In the genomic region with DNA sequence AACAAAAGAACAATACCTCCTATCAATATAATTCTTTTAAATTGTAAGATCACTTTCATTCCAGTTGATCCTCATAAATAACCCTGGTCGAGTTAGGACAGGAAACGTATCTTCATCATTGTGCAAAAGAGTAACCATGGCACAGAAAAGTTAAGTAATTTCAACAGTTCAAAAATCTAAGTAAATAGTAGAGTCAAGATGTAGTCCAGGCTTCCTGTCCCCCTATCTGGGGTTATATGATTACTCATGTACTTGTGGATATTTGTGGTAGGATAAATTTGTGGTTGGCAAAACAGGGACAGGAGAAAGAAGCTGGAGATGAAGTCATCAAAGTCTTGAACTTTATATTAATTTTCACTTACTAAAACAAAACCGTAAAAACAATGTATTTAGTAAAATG, we compare ENCODE assay signal across 28 cellular contexts.
DNase-seq lines count a peak whose midpoint lies in the region; ATAC-seq and TF ChIP-seq lines count a peak whose summit lies in the region.
"Had no signal": no experiment of that assay in that cellular context is flagged by ENCODE, and none has a peak within 500 bp of the region (broad histone marks: within the 10 kb centered on the region; RNA-seq: fewer than 3 reads in every experiment).

No MANE protein-coding gene starts in this region.

- H3K79me1 ChIP-seq in trophoblast cell (ENCODE audit: low read length) = no peaks in the 10 kb centered on the region

- no peak overlapping the region for H3K14ac ChIP-seq in trophoblast cell (ENCODE audit: low read length)

- H2BK5ac ChIP-seq in trophoblast cell (ENCODE audit: low read depth, low read length, poor library complexity) = no peak overlapping the region

- H3K27me3 ChIP-seq in trophoblast cell (ENCODE audit: insufficient read depth, low read length) = no peaks in the 10 kb centered on the region
- H3K27me3 ChIP-seq: gastroesophageal sphincter, SJCRH30 had no signal

- ATAC-seq in GM21515 (IDR thresholded peaks at IDR 0.05; ENCODE audit: unreplicated experiment) = no peak
- ATAC-seq: A549; gastroesophageal sphincter; stimulated activated naive CD8-positive, alpha-beta T cell treated with anti-CD3 and anti-CD28 coated beads, Interleukin-15, Interleukin-2, amounts not matched to agents 100 U/mL and 50 U/mL, for 24 hours had no signal

- H3K27ac ChIP-seq in trophoblast cell (ENCODE audit: low read depth, low read length) = no peak overlapping the region
- H3K27ac ChIP-seq: A549, gastroesophageal sphincter, parathyroid adenoma, SJCRH30 had no signal

- no peak overlapping the region for H2AFZ ChIP-seq in trophoblast cell (ENCODE audit: insufficient read depth, low read length, poor library complexity)
- H2AFZ ChIP-seq: parathyroid adenoma had no signal

- H3K9me3 ChIP-seq in trophoblast cell (ENCODE audit: insufficient read depth, low read depth, low read length) = no peaks in the 10 kb centered on the region
- H3K9me3 ChIP-seq: A549, gastroesophageal sphincter, SJCRH30 had no signal

- no peak overlapping the region for H2BK120ac ChIP-seq in trophoblast cell (ENCODE audit: insufficient read depth, low read length, poor library complexity)

- H4K12ac ChIP-seq in trophoblast cell (ENCODE audit: low read depth, low read length) = no peak overlapping the region

- no peak overlapping the region for H3K4me3 ChIP-seq in cardiac fibroblast (replicated peaks in 1 of 2; ENCODE audit: low read depth in 2 of 2, low read length in 2 of 2)
- H3K4me3 ChIP-seq in trophoblast cell (ENCODE audit: low read depth, low read length) = no peak overlapping the region
- H3K4me3 ChIP-seq: A549, gastroesophageal sphincter, SJCRH30 had no signal

- no CpG with 5 or more reads among the region's 3 CpGs for WGBS in trophoblast cell (ENCODE audit: extremely low coverage, insufficient coverage, insufficient read length)

- H3K4me1 ChIP-seq in trophoblast cell (ENCODE audit: control insufficient read depth in 1 of 2, insufficient read depth in 2 of 2, low read length in 2 of 2) = peaks cover 0 to 2% of the 10 kb centered on the region in 2 experiments
- H3K4me1 ChIP-seq: A549, gastroesophageal sphincter, parathyroid adenoma, SJCRH30 had no signal

- no peak for TF ChIP-seq CTCF in cardiac fibroblast (IDR thresholded peaks at IDR 0.05; ENCODE audit: low read depth, low read length)

- no peak overlapping the region for H3K4me2 ChIP-seq in trophoblast cell (ENCODE audit: low read length)
- H3K4me2 ChIP-seq: A549 had no signal

- H4K8ac ChIP-seq in trophoblast cell (ENCODE audit: low read depth, low read length) = no peak overlapping the region

- H3K9ac ChIP-seq in trophoblast cell (ENCODE audit: low read length) = no peak overlapping the region
- H3K9ac ChIP-seq: parathyroid adenoma had no signal

- H3K79me2 ChIP-seq in trophoblast cell (ENCODE audit: control insufficient read depth, insufficient read depth, low read length, poor library complexity) = no peaks in the 10 kb centered on the region
- H3K79me2 ChIP-seq: parathyroid adenoma had no signal

- H3K23ac ChIP-seq in trophoblast cell (ENCODE audit: low read length) = no peak overlapping the region

- no peak overlapping the region for H2AK5ac ChIP-seq in trophoblast cell (ENCODE audit: low read length)

- peak; percentile 34 for DNase-seq in EH (ENCODE audit: low read depth)
- DNase-seq in M059J (ENCODE audit: low read depth) = peak; percentile 28
- DNase-seq in cardiac fibroblast (ENCODE audit: low read depth in 2 of 2) = peak; percentile 65 to 78
- peak; percentile 9 for DNase-seq in non-pigmented ciliary epithelial cell (ENCODE audit: low read depth)
- no peak for DNase-seq in anterior cingulate cortex (lab: John Stamatoyannopoulos, UW)
- no peak for DNase-seq in T1000 (lab: John Stamatoyannopoulos, UW)
- DNase-seq in trophoblast cell = no peak
- DNase-seq: activated B cell treated with CpG ODN at 0.5 μM for 24 hours; activated CD4-positive, alpha-beta T cell treated with anti-CD3 and anti-CD28 coated beads, Interleukin-2, amount 10 ng/mL, durations not matched to agents 7 days and 5 days; activated gamma-delta T cell; activated naive CD8-positive, alpha-beta T cell treated with anti-CD3 and anti-CD28 coated beads, Interleukin-2, amount 10 ng/mL, durations not matched to agents 7 days and 5 days; activated T-cell treated with anti-CD3 and anti-CD28 coated beads, Interleukin-2, amount 50 U/mL, for 24 hours; AML-193; Calu3; CD4-positive, CD25-positive, alpha-beta regulatory T cell; DMS79; hippocampal formation; NCI-H1092; NCI-H1694; NCI-H82; SJCRH30; stimulated activated CD4-positive, alpha-beta T cell treated with anti-CD3 and anti-CD28 coated beads, Interleukin-1b, Interleukin-23, amount 100 ng/mL, for 48 hours; stimulated activated naive CD8-positive, alpha-beta T cell treated with anti-CD3 and anti-CD28 coated beads, Interleukin-15, Interleukin-2, amounts not matched to agents 100 U/mL and 50 U/mL, for 24 hours; T-helper 9 cell had no signal

- no peak overlapping the region for H3K4ac ChIP-seq in trophoblast cell (ENCODE audit: low read depth, low read length)

- H3K18ac ChIP-seq in trophoblast cell (ENCODE audit: low read length) = no peak overlapping the region

- no peak overlapping the region for H4K91ac ChIP-seq in trophoblast cell (ENCODE audit: low read depth, low read length)

- no peak overlapping the region for H2BK12ac ChIP-seq in trophoblast cell (ENCODE audit: low read length)

- H3K36me3 ChIP-seq in trophoblast cell (ENCODE audit: control insufficient read depth in 1 of 2, insufficient read depth in 2 of 2, low read length in 2 of 2) = no peaks in the 10 kb centered on the region
- H3K36me3 ChIP-seq: gastroesophageal sphincter, SJCRH30 had no signal

Comparison
In these comparisons a context has a peak if more than half of its experiments do, and no peak if none do; other contexts are left out.
1. DNase-seq: peak in EH (single experiment), M059J (single experiment), cardiac fibroblast (2 of 2) and non-pigmented ciliary epithelial cell (single experiment); none in anterior cingulate cortex (0 of 58), T1000 (single experiment) and trophoblast cell (0 of 2).